Comparison of ENCODE assay signal across 8 cellular contexts in genomic region chr19:41439441-41440222, GRCh38. TPM values are rescaled to one million over a fixed set of nuclear protein-coding genes. Genes with fewer than 3 reads are reported as not detected.
DNase-seq lines count a peak whose midpoint lies in the region; ATAC-seq and TF ChIP-seq lines count a peak whose summit lies in the region.

TSS of gene DMAC2 (minus strand) at chr19:41439912. CDS start at chr19:41439899, 13 bp downstream.

- TF ChIP-seq CTCF in activated B cell treated with CpG ODN at 0.5 μM for 24 hours (IDR thresholded peaks at IDR 0.05), result no peak

- no peaks in the 10 kb centered on the region for H3K9me3 Mint-ChIP-seq in activated B cell treated with CpG ODN at 0.5 μM for 24 hours

- intact Hi-C loops in activated B cell treated with CpG ODN at 0.5 μM for 24 hours (cut with micrococcal nuclease), result loop anchor here (1.0 to 5.0 kb wide), 4 partner anchors 42 to 177 kb away; partner anchors contain the start of genes B9D2, BCKDHA, EXOSC5 and TGFB1

- peak; percentile 96 for DNase-seq in AG20443 (ENCODE audit: low spot score)
- DNase-seq in NCI-H345 (lab: John Stamatoyannopoulos, UW), result peak; percentile 94
- peak; percentile 78 for DNase-seq in activated B cell treated with CpG ODN at 0.5 μM for 24 hours
- peak; percentile 82 to 95 for DNase-seq in cerebellar nuclear complex (lab: John Stamatoyannopoulos, UW)
- peak; percentile 98 for DNase-seq in islet precursor cell
- peak; percentile 91 to 95 (median 95) for DNase-seq in stimulated activated CD4-positive, alpha-beta T cell treated with anti-CD3 and anti-CD28 coated beads, Interleukin-12 subunit alpha, Interleukin-12 subunit beta, amount 100 ng/mL, for 48 hours (ENCODE audit: low read depth in 2 of 3, low spot score in 1 of 3)

- no peak within 1 kb of the TSS for H3K27ac Mint-ChIP-seq in activated B cell treated with CpG ODN at 0.5 μM for 24 hours

- peaks cover 18% of the 10 kb centered on the region for H3K36me3 Mint-ChIP-seq in activated B cell treated with CpG ODN at 0.5 μM for 24 hours (ENCODE audit: low read depth)

- POLR2A ChIA-PET in activated B cell treated with CpG ODN at 0.5 μM for 24 hours (lab: Charles Lee), result interaction anchor here (0.6 to 2.7 kb wide), 16 partner anchors 9 to 662 kb away, joined by 3 to 28 read pairs (median 5); partner anchors contain the start of genes B3GNT8, B9D2, CEACAM21 and HNRNPUL1

- peaks cover 7% of the 10 kb centered on the region for H3K4me1 Mint-ChIP-seq in activated B cell treated with CpG ODN at 0.5 μM for 24 hours

- H3K27me3 Mint-ChIP-seq in activated B cell treated with CpG ODN at 0.5 μM for 24 hours, result no peaks in the 10 kb centered on the region

- H3K4me3 Mint-ChIP-seq in activated B cell treated with CpG ODN at 0.5 μM for 24 hours, result no peak within 1 kb of the TSS

- CTCF ChIA-PET in activated B cell treated with CpG ODN at 0.5 μM for 24 hours (lab: Charles Lee), result interaction anchor here (0.6 to 2.5 kb wide), 12 partner anchors 10 to 595 kb away, joined by 3 to 16 read pairs (median 3); partner anchors contain the start of gene B9D2

- ATAC-seq in GM19023 (IDR thresholded peaks at IDR 0.05; ENCODE audit: unreplicated experiment), result peak; percentile 86
- peak; percentile 86 for ATAC-seq in HG03280 (IDR thresholded peaks at IDR 0.05; ENCODE audit: unreplicated experiment)
- ATAC-seq in activated B cell treated with CpG ODN at 0.5 μM for 24 hours (ENCODE audit: low read depth), result peak; percentile 97

RNA-seq across cellular contexts. Expression of gene DMAC2, which starts in this region (rescaled TPM):
- total RNA-seq in activated B cell treated with CpG ODN at 0.5 μM for 24 hours, result 38.2 and 45.7 TPM in 2 replicates

Comparison
In these comparisons a context has a peak if more than half of its experiments do, and no peak if none do; other contexts are left out.
1. Peak in every context shown above with its lines: DNase-seq and ATAC-seq.